ENCODE assay signal across 8 cellular contexts in genomic region chr17:38746004-38746892, GRCh38. TPM values are rescaled to one million over a fixed set of nuclear protein-coding genes. Genes with fewer than 3 reads are reported as not detected.
DNase-seq lines count a peak whose midpoint lies in the region; ATAC-seq, FAIRE-seq and TF ChIP-seq lines count a peak whose summit lies in the region.

No MANE protein-coding gene starts in this region.

- peak overlapping the region; percentile 68 for H3K4me3 Mint-ChIP-seq in activated T-cell treated with anti-CD3 and anti-CD28 coated beads, Interleukin-2, amount 50 U/mL, for 4 hours
- H3K4me3 Mint-ChIP-seq in activated T-helper 2 cell treated with anti-CD3 and anti-CD28 coated beads, Interferon-gamma antibody, Interleukin-2, Interleukin-4, amounts not matched to agents 10 μg/mL and 5 μg/mL and 100 μg/mL, durations not matched to agents 14 hours and 24 hours and 36 hours (ENCODE audit: low read depth) = peak overlapping the region; percentile 75

- H3K9ac ChIP-seq in kidney (ENCODE audit: low read length in 2 of 2) = peak overlapping the region; percentile 26 to 81

- TF ChIP-seq CTCF in kidney (IDR thresholded peaks at IDR 0.05; ENCODE audit: borderline replicate concordance, extremely low read depth, insufficient read depth) = no peak
- no peak for TF ChIP-seq CTCF in thyroid gland (IDR thresholded peaks at IDR 0.05)

- no peak for DNase-seq in activated T-cell treated with anti-CD3 and anti-CD28 coated beads, Interleukin-2, amount 50 U/mL, for 4 hours
- DNase-seq in activated T-cell treated with anti-CD3 and anti-CD28 coated beads for 4 hours = no peak
- no peak for DNase-seq in activated T-helper 2 cell treated with anti-CD3 and anti-CD28 coated beads, Interferon-gamma antibody, Interleukin-2, Interleukin-4, amounts not matched to agents 10 μg/mL and 5 μg/mL and 100 μg/mL, durations not matched to agents 14 hours and 24 hours and 36 hours (ENCODE audit: low spot score)
- no peak for DNase-seq in kidney
- no peak for DNase-seq in thyroid gland
- no peak for DNase-seq in superior temporal gyrus (ENCODE audit: extremely low spot score)
- no peak for DNase-seq in putamen (ENCODE audit: low spot score)
- DNase-seq in nucleus accumbens (lab: John Stamatoyannopoulos, UW) = no peak

- H3K9me3 ChIP-seq in kidney (ENCODE audit: control insufficient read depth in 1 of 2, low read length in 2 of 2) = no peaks in the 10 kb centered on the region
- no peaks in the 10 kb centered on the region for H3K9me3 ChIP-seq in thyroid gland

- no peaks in the 10 kb centered on the region for H3K36me3 ChIP-seq in kidney (ENCODE audit: control insufficient read depth in 1 of 2, insufficient read depth in 2 of 2, low read length in 2 of 2)
- H3K36me3 ChIP-seq in thyroid gland = no peaks in the 10 kb centered on the region

- no peak for ATAC-seq in activated T-cell treated with anti-CD3 and anti-CD28 coated beads, Interleukin-2, amount 50 U/mL, for 4 hours

- no peaks in the 10 kb centered on the region for H3K27me3 ChIP-seq in thyroid gland

- intact Hi-C loops in activated T-helper 2 cell treated with anti-CD3 and anti-CD28 coated beads, Interferon-gamma antibody, Interleukin-2, Interleukin-4, amounts not matched to agents 10 μg/mL and 5 μg/mL and 100 μg/mL, durations not matched to agents 14 hours and 24 hours and 36 hours (cut with micrococcal nuclease) = no loop called here
- intact Hi-C loops in kidney (cut with DNase I) = no loop called here
- intact Hi-C loops in thyroid gland (cut with DNase I) = no loop called here

- peak overlapping the region in 1 of 2 donors; percentile 81 for H3K27ac ChIP-seq in kidney (ENCODE audit: low read depth in 2 of 2, low read length in 2 of 2)
- H3K27ac ChIP-seq in thyroid gland = peak overlapping the region in 2 of 3 donors; percentile 75 to 93

- no peaks in the 10 kb centered on the region for H3K9me3 Mint-ChIP-seq in activated T-cell treated with anti-CD3 and anti-CD28 coated beads, Interleukin-2, amount 50 U/mL, for 4 hours
- H3K9me3 Mint-ChIP-seq in activated T-helper 2 cell treated with anti-CD3 and anti-CD28 coated beads, Interferon-gamma antibody, Interleukin-2, Interleukin-4, amounts not matched to agents 10 μg/mL and 5 μg/mL and 100 μg/mL, durations not matched to agents 14 hours and 24 hours and 36 hours = no peaks in the 10 kb centered on the region

- no peak for TF ChIP-seq POLR2A in thyroid gland (IDR thresholded peaks at IDR 0.05)

- WGBS in thyroid gland, 2 donors = 45 to 68% methylated on average over 7 of the region's 8 CpGs

- H3K4me1 Mint-ChIP-seq in activated T-cell treated with anti-CD3 and anti-CD28 coated beads, Interleukin-2, amount 50 U/mL, for 4 hours (ENCODE audit: low read depth) = peaks cover 26% of the 10 kb centered on the region
- H3K4me1 Mint-ChIP-seq in activated T-helper 2 cell treated with anti-CD3 and anti-CD28 coated beads, Interferon-gamma antibody, Interleukin-2, Interleukin-4, amounts not matched to agents 10 μg/mL and 5 μg/mL and 100 μg/mL, durations not matched to agents 14 hours and 24 hours and 36 hours (ENCODE audit: low read depth) = peaks cover 35% of the 10 kb centered on the region

- H3K36me3 Mint-ChIP-seq in activated T-cell treated with anti-CD3 and anti-CD28 coated beads, Interleukin-2, amount 50 U/mL, for 4 hours (ENCODE audit: insufficient read depth) = no peaks in the 10 kb centered on the region
- no peaks in the 10 kb centered on the region for H3K36me3 Mint-ChIP-seq in activated T-helper 2 cell treated with anti-CD3 and anti-CD28 coated beads, Interferon-gamma antibody, Interleukin-2, Interleukin-4, amounts not matched to agents 10 μg/mL and 5 μg/mL and 100 μg/mL, durations not matched to agents 14 hours and 24 hours and 36 hours (ENCODE audit: low read depth)

- H3K27ac Mint-ChIP-seq in activated T-helper 2 cell treated with anti-CD3 and anti-CD28 coated beads, Interferon-gamma antibody, Interleukin-2, Interleukin-4, amounts not matched to agents 10 μg/mL and 5 μg/mL and 100 μg/mL, durations not matched to agents 14 hours and 24 hours and 36 hours = no peak overlapping the region

- FAIRE-seq in kidney (lab: Jason Lieb, UNC) = no peak

- H3K27me3 Mint-ChIP-seq in activated T-cell treated with anti-CD3 and anti-CD28 coated beads, Interleukin-2, amount 50 U/mL, for 4 hours (ENCODE audit: low read depth) = peaks cover 49% of the 10 kb centered on the region
- peaks cover 27% of the 10 kb centered on the region for H3K27me3 Mint-ChIP-seq in activated T-helper 2 cell treated with anti-CD3 and anti-CD28 coated beads, Interferon-gamma antibody, Interleukin-2, Interleukin-4, amounts not matched to agents 10 μg/mL and 5 μg/mL and 100 μg/mL, durations not matched to agents 14 hours and 24 hours and 36 hours (ENCODE audit: low read depth)

- peaks cover 35 to 48% of the 10 kb centered on the region in 2 donors for H3K4me1 ChIP-seq in kidney (ENCODE audit: control insufficient read depth in 1 of 2, insufficient read depth in 1 of 2, low read depth in 1 of 2, low read length in 2 of 2)
- peaks cover 60 to 65% of the 10 kb centered on the region in 2 donors for H3K4me1 ChIP-seq in thyroid gland

- peak overlapping the region; percentile 54 to 85 for H3K4me3 ChIP-seq in kidney (ENCODE audit: low read length in 2 of 2)
- peak overlapping the region in 1 of 3 donors; percentile 86 for H3K4me3 ChIP-seq in thyroid gland (replicated peaks in 1 of 3)

RNA-seq across cellular contexts. Expression of gene PCGF2, which starts 1.9 kb away (rescaled TPM):
- total RNA-seq in activated T-cell treated with anti-CD3 and anti-CD28 coated beads, Interleukin-2, amount 50 U/mL, for 4 hours = under 1 TPM; 0.16 to 0.58 (median 0.43) TPM
- 5.8 and 7.4 TPM in 2 replicates for total RNA-seq in activated T-helper 2 cell treated with anti-CD3 and anti-CD28 coated beads, Interferon-gamma antibody, Interleukin-2, Interleukin-4, amounts not matched to agents 10 μg/mL and 5 μg/mL and 100 μg/mL, durations not matched to agents 14 hours and 24 hours and 36 hours
- total RNA-seq in kidney (62.2 TPM), thyroid gland (10 to 100 TPM in 2 of 4 donors, 1 to 10 TPM in 2; 8.5 to 13.5 (median 10.9) TPM)
- 111 TPM for polyA plus RNA-seq in kidney (ENCODE audit: insufficient read depth, low read depth, low replicate concordance)

RNA-seq across cellular contexts. Expression of gene PSMB3, which starts 6.3 kb away (rescaled TPM):
- total RNA-seq in activated T-cell treated with anti-CD3 and anti-CD28 coated beads, Interleukin-2, amount 50 U/mL, for 4 hours = 100 to 1,000 TPM; 527 to 569 (median 554) TPM
- total RNA-seq in activated T-helper 2 cell treated with anti-CD3 and anti-CD28 coated beads, Interferon-gamma antibody, Interleukin-2, Interleukin-4, amounts not matched to agents 10 μg/mL and 5 μg/mL and 100 μg/mL, durations not matched to agents 14 hours and 24 hours and 36 hours = 337 and 342 TPM in 2 replicates
- 156 TPM for total RNA-seq in kidney
- 347 TPM for polyA plus RNA-seq in kidney (ENCODE audit: insufficient read depth, low read depth, low replicate concordance)
- 100 to 1,000 TPM; 135 to 256 (median 222) TPM for total RNA-seq in thyroid gland

RNA-seq across cellular contexts. Expression of gene CISD3, which starts 16.1 kb away (rescaled TPM):
- total RNA-seq in activated T-cell treated with anti-CD3 and anti-CD28 coated beads, Interleukin-2, amount 50 U/mL, for 4 hours = 10 to 100 TPM; 47.2 to 73.3 (median 67.8) TPM
- 32.2 and 37.0 TPM in 2 replicates for total RNA-seq in activated T-helper 2 cell treated with anti-CD3 and anti-CD28 coated beads, Interferon-gamma antibody, Interleukin-2, Interleukin-4, amounts not matched to agents 10 μg/mL and 5 μg/mL and 100 μg/mL, durations not matched to agents 14 hours and 24 hours and 36 hours
- 37.7 TPM for total RNA-seq in kidney
- 152 TPM for polyA plus RNA-seq in kidney (ENCODE audit: insufficient read depth, low read depth, low replicate concordance)
- total RNA-seq in thyroid gland = 10 to 100 TPM; 12.4 to 29.0 (median 18.2) TPM

RNA-seq across cellular contexts. Expression of gene MLLT6, which starts 41.2 kb away (rescaled TPM):
- total RNA-seq in activated T-cell treated with anti-CD3 and anti-CD28 coated beads, Interleukin-2, amount 50 U/mL, for 4 hours = 100 to 1,000 TPM; 263 to 315 (median 286) TPM
- 211 and 213 TPM in 2 replicates for total RNA-seq in activated T-helper 2 cell treated with anti-CD3 and anti-CD28 coated beads, Interferon-gamma antibody, Interleukin-2, Interleukin-4, amounts not matched to agents 10 μg/mL and 5 μg/mL and 100 μg/mL, durations not matched to agents 14 hours and 24 hours and 36 hours
- total RNA-seq in kidney (199 TPM), thyroid gland (100 to 1,000 TPM; 111 to 192 (median 115) TPM)
- 34.3 TPM for polyA plus RNA-seq in kidney (ENCODE audit: insufficient read depth, low read depth, low replicate concordance)

RNA-seq across cellular contexts. Expression of gene PIP4K2B, which starts 53.1 kb away (rescaled TPM):
- total RNA-seq in activated T-cell treated with anti-CD3 and anti-CD28 coated beads, Interleukin-2, amount 50 U/mL, for 4 hours = 10 to 100 TPM; 33.6 to 40.5 (median 39.3) TPM
- 35.3 and 45.3 TPM in 2 replicates for total RNA-seq in activated T-helper 2 cell treated with anti-CD3 and anti-CD28 coated beads, Interferon-gamma antibody, Interleukin-2, Interleukin-4, amounts not matched to agents 10 μg/mL and 5 μg/mL and 100 μg/mL, durations not matched to agents 14 hours and 24 hours and 36 hours
- total RNA-seq in kidney (41.2 TPM), thyroid gland (10 to 100 TPM; 40.8 to 48.6 (median 43.8) TPM)
- polyA plus RNA-seq in kidney (ENCODE audit: insufficient read depth, low read depth, low replicate concordance) = 15.3 TPM
